In the genomic region with DNA sequence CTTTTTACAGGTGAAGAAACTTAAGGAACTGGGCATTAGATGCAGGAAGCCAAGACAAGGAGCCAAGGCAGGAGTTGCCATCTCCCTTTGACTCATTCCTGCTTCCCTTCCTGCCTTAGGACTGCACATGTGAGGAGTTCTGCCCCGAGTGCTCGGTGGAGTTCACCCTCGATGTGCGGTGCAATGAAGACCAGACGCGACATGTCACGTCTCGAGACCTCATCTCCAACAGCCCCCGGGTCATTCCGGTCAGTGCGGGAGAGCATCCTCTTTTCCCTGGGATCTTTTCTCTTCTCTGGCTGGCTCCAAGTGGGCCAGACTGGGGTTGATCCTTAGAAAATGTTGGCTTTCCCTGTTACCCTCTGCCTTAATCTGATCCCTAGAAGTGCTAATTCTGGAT, we compare ENCODE assay signal across 20 cellular contexts.
"Had no signal": no experiment of that assay in that cellular context is flagged by ENCODE, and none has a peak within 500 bp of the region (broad histone marks: within the 10 kb centered on the region; RNA-seq: fewer than 3 reads in every experiment).

No MANE protein-coding gene starts in this region.

- H3K4me3 Mint-ChIP-seq: naive thymus-derived CD8-positive, alpha-beta T cell; stimulated activated naive B cell treated with anti-CD40 and anti-IgM and Interleukin-4, amounts not matched to agents 10 μg/mL and 1 μg/mL and 100 μg/mL, for 72 hours; stimulated activated naive CD8-positive, alpha-beta T cell treated with anti-CD3 and anti-CD28 coated beads, Interleukin-15, amount 100 ng/mL, for 72 hours had no signal

- H3K27ac Mint-ChIP-seq: progenitor cell of endocrine pancreas had no signal

- H3K27me3 Mint-ChIP-seq: naive thymus-derived CD8-positive, alpha-beta T cell; progenitor cell of endocrine pancreas; stimulated activated naive B cell treated with anti-CD40 and anti-IgM and Interleukin-4, amounts not matched to agents 10 μg/mL and 1 μg/mL and 100 μg/mL, for 72 hours; stimulated activated naive CD8-positive, alpha-beta T cell treated with anti-CD3 and anti-CD28 coated beads, Interleukin-15, amount 100 ng/mL, for 72 hours had no signal

- ATAC-seq: mucosa of descending colon; naive thymus-derived CD8-positive, alpha-beta T cell; pancreas; right cardiac atrium; stimulated activated naive B cell treated with anti-CD40 and anti-IgM and Interleukin-4, amounts not matched to agents 10 μg/mL and 1 μg/mL and 100 μg/mL, for 72 hours; stimulated activated naive CD8-positive, alpha-beta T cell treated with anti-CD3 and anti-CD28 coated beads, Interleukin-15, amount 100 ng/mL, for 72 hours had no signal

- H3K9me3 Mint-ChIP-seq: naive thymus-derived CD8-positive, alpha-beta T cell; stimulated activated naive B cell treated with anti-CD40 and anti-IgM and Interleukin-4, amounts not matched to agents 10 μg/mL and 1 μg/mL and 100 μg/mL, for 72 hours; stimulated activated naive CD8-positive, alpha-beta T cell treated with anti-CD3 and anti-CD28 coated beads, Interleukin-15, amount 100 ng/mL, for 72 hours had no signal

- H3K27ac ChIP-seq: esophagus squamous epithelium, hepatocyte, pancreas had no signal

- H3K4me3 ChIP-seq: esophagus squamous epithelium, hepatocyte, mucosa of descending colon, pancreas, smooth muscle cell had no signal

- DNase-seq: dermis blood vessel endothelial cell; esophagus squamous epithelium; foreskin fibroblast; head of caudate nucleus; mammary epithelial cell; mucosa of descending colon; naive thymus-derived CD8-positive, alpha-beta T cell; occipital lobe; pancreas; right cardiac atrium; stimulated activated CD4-positive, alpha-beta T cell treated with anti-CD3 and anti-CD28 coated beads, Interleukin-15, amount 100 ng/mL, for 24 hours; stimulated activated CD4-positive, alpha-beta T cell treated with anti-CD3 and anti-CD28 coated beads, Interleukin-1b, Interleukin-23, amount 100 ng/mL, for 48 hours; stimulated activated CD4-positive, alpha-beta T cell treated with anti-CD3 and anti-CD28 coated beads, Interleukin-4, amount 100 ng/mL, for 24 hours; stimulated activated naive B cell treated with anti-CD40 and anti-IgM and Interleukin-4, amounts not matched to agents 10 μg/mL and 1 μg/mL and 100 μg/mL, for 72 hours; stimulated activated naive CD8-positive, alpha-beta T cell treated with anti-CD3 and anti-CD28 coated beads, Interleukin-15, amount 100 ng/mL, for 72 hours; substantia nigra; trophoblast cell had no signal

- H3K27me3 ChIP-seq: esophagus squamous epithelium, hepatocyte, pancreas had no signal

- H3K9me3 ChIP-seq: esophagus squamous epithelium, mucosa of descending colon, pancreas had no signal
